8 cellular contexts compared by ENCODE assay signal in the genomic region with DNA sequence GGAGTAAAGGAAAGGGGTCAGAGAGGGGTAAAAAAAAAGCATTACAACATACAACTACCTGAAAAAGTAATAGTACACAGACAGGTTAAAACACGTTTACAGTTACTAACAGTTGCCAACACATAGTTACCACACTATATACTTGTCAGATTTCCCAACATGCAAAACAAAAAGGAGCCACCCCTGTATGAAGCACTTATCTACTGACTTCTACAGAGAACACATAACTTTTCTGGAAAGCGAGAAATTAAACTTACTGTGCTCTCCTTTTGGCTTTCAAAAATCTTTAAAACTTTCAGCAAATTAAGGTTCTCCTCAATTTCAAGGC. TPM values are rescaled to one million over a fixed set of nuclear protein-coding genes. Genes with fewer than 3 reads are reported as not detected.
A peak's percentile ranks its signal among the peaks of the same experiment; 100 is the strongest.
DNase-seq lines count a peak whose midpoint lies in the region; ATAC-seq, FAIRE-seq and TF ChIP-seq lines count a peak whose summit lies in the region.

No MANE protein-coding gene starts in this region.

- DNase-seq in GM12891 (ENCODE audit: insufficient read length, low spot score) (no peak), Panc1 (ENCODE audit: low read depth, low spot score) (no peak), epithelial cell of prostate (ENCODE audit: low read depth, low spot score) (peak; percentile 87), gastrocnemius medialis (no peak), NCI-H2171 (lab: John Stamatoyannopoulos, UW) (no peak), DMS153 treated with DMSO at 0.1 percent for 48 hours (lab: John Stamatoyannopoulos, UW; ENCODE audit: unreplicated experiment) (no peak), COLO668 (lab: John Stamatoyannopoulos, UW; ENCODE audit: unreplicated experiment) (no peak)

- ATAC-seq in Panc1 (no peak), gastrocnemius medialis (no peak), GM21737 (IDR thresholded peaks at IDR 0.05; ENCODE audit: unreplicated experiment) (no peak)

- POLR2A ChIA-PET in Panc1 (lab: Charles Lee) = no interaction called here

- peaks cover 14% of the 10 kb centered on the region for H3K4me1 ChIP-seq in Panc1 (ENCODE audit: control insufficient read depth, insufficient read depth, low read length)
- peaks cover 43% of the 10 kb centered on the region in 2 donors for H3K4me1 ChIP-seq in gastrocnemius medialis

- intact Hi-C loops in Panc1 (cut with micrococcal nuclease; ENCODE audit: unreplicated experiment) = no loop called here
- intact Hi-C loops in gastrocnemius medialis (cut with DNase I; ENCODE audit: low total_unique reads) = loop anchor here (10.0 kb wide), 1 partner anchor 1816 kb away; a partner anchor contains a TSS

- H3K36me3 ChIP-seq in Panc1 (ENCODE audit: control insufficient read depth, insufficient read depth, low read length) (peaks cover 2% of the 10 kb centered on the region; the same call in 1 of the 2 replicates), gastrocnemius medialis (no peaks in the 10 kb centered on the region)

- peak overlapping the region; percentile 84 for H3K27ac ChIP-seq in Panc1 (ENCODE audit: low read length)
- H3K27ac ChIP-seq in epithelial cell of prostate = peak overlapping the region; percentile 99
- H3K27ac ChIP-seq in gastrocnemius medialis = peak overlapping the region; percentile 92 to 99 (median 98)

- H3K4me3 ChIP-seq in Panc1 (ENCODE audit: low read depth in 2 of 2, low read length in 2 of 2) (peak overlapping the region; percentile 80; a peak in 3 of 4 replicates), gastrocnemius medialis (peak overlapping the region in 3 of 4 donors; percentile 91 to 99 (median 98))

- BruUV-seq in Panc1 (replicated peaks; lab: Mats Ljungman, UMichigan) = TSS peak; percentile 57

- no peak for TF ChIP-seq CTCF in Panc1 (IDR thresholded peaks at IDR 0.05)
- TF ChIP-seq CTCF in gastrocnemius medialis (IDR thresholded peaks at IDR 0.05 in 4 of 5, conservative IDR thresholded peaks at IDR 0.05 in 1 of 5) = no peak

- FAIRE-seq in GM12891 (lab: Jason Lieb, UNC) = peak; percentile 13

- CTCF ChIA-PET in Panc1 (lab: Charles Lee) = no interaction called here

- in situ Hi-C loops in Panc1 (cut with HindIII; ENCODE audit: low pct_unique_long_range_greater_than_20kb, low sequenced_read_pairs) (no loop called here), gastrocnemius medialis (cut with MboI; ENCODE audit: low sequenced_read_pairs in 4 of 4) (loop anchor here in 2 of 4 donors (25.0 kb wide), 2 partner anchors 146 to 379 kb away; a partner anchor contains a TSS)

- H3K27me3 ChIP-seq in Panc1 (ENCODE audit: control insufficient read depth, insufficient read depth, low read length) = no peaks in the 10 kb centered on the region
- H3K27me3 ChIP-seq in gastrocnemius medialis = no peaks in the 10 kb centered on the region

- no peak for TF ChIP-seq POLR2A in GM12891 (IDR thresholded peaks at IDR 0.05; ENCODE audit: low read depth, low read length)
- no peak for TF ChIP-seq POLR2A in gastrocnemius medialis (IDR thresholded peaks at IDR 0.05)

- no peaks in the 10 kb centered on the region for H3K9me3 ChIP-seq in Panc1 (ENCODE audit: control insufficient read depth, insufficient read depth, low read depth, low read length)
- no peaks in the 10 kb centered on the region for H3K9me3 ChIP-seq in gastrocnemius medialis

TF ChIP-seq in GM12891, 5 proteins besides CTCF, POLR2A, EP300 and RAD21:
- TF ChIP-seq TAF1 (IDR thresholded peaks at IDR 0.05; ENCODE audit: low read depth, low read length) (no peak), POU2F2 (IDR thresholded peaks at IDR 0.05; ENCODE audit: low read depth, low read length) (no peak), POLR2AphosphoS5 (IDR thresholded peaks at IDR 0.05; ENCODE audit: low read depth, low read length) (no peak), SPI1 (IDR thresholded peaks at IDR 0.05; ENCODE audit: low read depth, low read length) (no peak), PAX5 (IDR thresholded peaks at IDR 0.05; ENCODE audit: insufficient read depth, low read length, severe bottlenecking) (no peak)

RNA-seq across cellular contexts. Expression of a gene that starts 2.1 kb away (rescaled TPM):
- 33.1 TPM for polyA plus RNA-seq in GM12891 (2012; ENCODE audit: low read depth, missing spikeins)
- total RNA-seq in Panc1 (2021; ENCODE audit: unreplicated experiment) (35.2 TPM), gastrocnemius medialis (10 to 100 TPM; 20.9 to 32.6 (median 28.3) TPM)
- polyA plus RNA-seq in Panc1 (2012; ENCODE audit: insufficient read length) = 29.5 TPM
